In genomic region chr2:25293145-25293544, GRCh38 we compare ENCODE assay signal across 19 cellular contexts. TPM values are rescaled to one million over a fixed set of nuclear protein-coding genes. Genes with fewer than 3 reads are reported as not detected.
A peak's percentile ranks its signal among the peaks of the same experiment; 100 is the strongest.
DNase-seq lines count a peak whose midpoint lies in the region; ATAC-seq and TF ChIP-seq lines count a peak whose summit lies in the region.
"Had no signal": no experiment of that assay in that cellular context is flagged by ENCODE, and none has a peak within 500 bp of the region (broad histone marks: within the 10 kb centered on the region; RNA-seq: fewer than 3 reads in every experiment).

No MANE protein-coding gene starts in this region.

- H3K36me3 Mint-ChIP-seq in natural killer cell: no peaks in the 10 kb centered on the region
- H3K36me3 Mint-ChIP-seq in natural killer cell treated with Interleukin-12 subunit alpha and Interleukin-12 subunit beta and Interleukin-15 and Interleukin-18, amount 100 ng/mL, for 72 hours: no peaks in the 10 kb centered on the region
- H3K36me3 Mint-ChIP-seq in activated CD8-positive, alpha-beta T cell treated with anti-CD3 and anti-CD28 coated beads, Interleukin-2, amount 10 ng/mL, durations not matched to agents 7 days and 5 days (ENCODE audit: low read depth): peaks cover 40% of the 10 kb centered on the region

- no peaks in the 10 kb centered on the region for H3K27me3 Mint-ChIP-seq in natural killer cell (ENCODE audit: low read depth in 2 of 2)
- H3K27me3 Mint-ChIP-seq in natural killer cell treated with Interleukin-12 subunit alpha and Interleukin-12 subunit beta and Interleukin-15 and Interleukin-18, amount 100 ng/mL, for 72 hours: peaks cover 0 to under 1% of the 10 kb centered on the region in 2 donors
- no peaks in the 10 kb centered on the region for H3K27me3 Mint-ChIP-seq in activated CD8-positive, alpha-beta T cell treated with anti-CD3 and anti-CD28 coated beads, Interleukin-2, amount 10 ng/mL, durations not matched to agents 7 days and 5 days (ENCODE audit: low read depth)

- intact Hi-C loops in natural killer cell (cut with micrococcal nuclease): no loop called here
- intact Hi-C loops in left ventricle myocardium superior (cut with micrococcal nuclease): no loop called here

- no peak for DNase-seq in natural killer cell
- no peak for DNase-seq in natural killer cell treated with Interleukin-12 subunit alpha and Interleukin-12 subunit beta and Interleukin-15 and Interleukin-18, amount 100 ng/mL, for 72 hours (ENCODE audit: low spot score)
- no peak for DNase-seq in activated CD8-positive, alpha-beta T cell treated with anti-CD3 and anti-CD28 coated beads, Interleukin-2, amount 10 ng/mL, durations not matched to agents 7 days and 5 days
- DNase-seq in left ventricle myocardium superior: peak; percentile 43
- no peak for DNase-seq in thoracic aorta (ENCODE audit: low spot score)
- DNase-seq in kidney tubule cell (ENCODE audit: low spot score): no peak
- DNase-seq in cortex of kidney (lab: John Stamatoyannopoulos, UW): no peak
- no peak for DNase-seq in NOMO-1 treated with DMSO at 0.1 percent for 48 hours (lab: John Stamatoyannopoulos, UW; ENCODE audit: unreplicated experiment)
- DNase-seq: activated gamma-delta T cell treated with Interleukin-2 at 50 U/mL for 16 hours; AML-193; central memory CD4-positive, alpha-beta T cell; effector CD8-positive, alpha-beta T cell; esophagus squamous epithelium; H9; NCI-H1694 treated with DMSO at 0.1 percent for 48 hours; NCI-H345; small intestine; stimulated activated CD4-positive, alpha-beta T cell treated with anti-CD3 and anti-CD28 coated beads, Interleukin-4, amount 100 ng/mL, for 24 hours had no signal

- H3K9me3 ChIP-seq in thoracic aorta: no peaks in the 10 kb centered on the region
- H3K9me3 ChIP-seq: esophagus squamous epithelium had no signal

- CTCF ChIA-PET in activated CD8-positive, alpha-beta T cell treated with anti-CD3 and anti-CD28 coated beads, Interleukin-2, amount 10 ng/mL, durations not matched to agents 7 days and 5 days (lab: Charles Lee): interaction anchor here (1.0 to 4.7 kb wide), 3 partner anchors 15 to 20 kb away, joined by 3 to 62 read pairs (median 3); no protein-coding TSS in a partner anchor

- H3K4me1 Mint-ChIP-seq in natural killer cell: peaks cover 31 to 37% of the 10 kb centered on the region in 2 donors
- peaks cover 32 to 34% of the 10 kb centered on the region in 2 donors for H3K4me1 Mint-ChIP-seq in natural killer cell treated with Interleukin-12 subunit alpha and Interleukin-12 subunit beta and Interleukin-15 and Interleukin-18, amount 100 ng/mL, for 72 hours (ENCODE audit: low read depth in 2 of 2)
- H3K4me1 Mint-ChIP-seq in activated CD8-positive, alpha-beta T cell treated with anti-CD3 and anti-CD28 coated beads, Interleukin-2, amount 10 ng/mL, durations not matched to agents 7 days and 5 days (ENCODE audit: low read depth): peaks cover 65% of the 10 kb centered on the region

- H3K4me3 ChIP-seq in thoracic aorta: no peak overlapping the region
- H3K4me3 ChIP-seq: esophagus squamous epithelium had no signal

- H3K4me1 ChIP-seq in thoracic aorta (ENCODE audit: control insufficient read depth in 1 of 2, low read depth in 2 of 2): peaks cover 30 to 57% of the 10 kb centered on the region in 2 donors

- H3K9me3 Mint-ChIP-seq in natural killer cell: no peaks in the 10 kb centered on the region
- no peaks in the 10 kb centered on the region for H3K9me3 Mint-ChIP-seq in natural killer cell treated with Interleukin-12 subunit alpha and Interleukin-12 subunit beta and Interleukin-15 and Interleukin-18, amount 100 ng/mL, for 72 hours
- no peaks in the 10 kb centered on the region for H3K9me3 Mint-ChIP-seq in activated CD8-positive, alpha-beta T cell treated with anti-CD3 and anti-CD28 coated beads, Interleukin-2, amount 10 ng/mL, durations not matched to agents 7 days and 5 days (ENCODE audit: insufficient read depth)
- H3K9me3 Mint-ChIP-seq: H9 had no signal

- H3K27ac ChIP-seq in thoracic aorta: peak overlapping the region; percentile 91 to 96
- H3K27ac ChIP-seq: VCaP had no signal

- H3K27me3 ChIP-seq in thoracic aorta (replicated peaks; ENCODE audit: insufficient read depth): no peaks in the 10 kb centered on the region
- H3K27me3 ChIP-seq: esophagus squamous epithelium had no signal

- POLR2A ChIA-PET in activated CD8-positive, alpha-beta T cell treated with anti-CD3 and anti-CD28 coated beads, Interleukin-2, amount 10 ng/mL, durations not matched to agents 7 days and 5 days (lab: Charles Lee): interaction anchor here (1.0 to 4.0 kb wide), 2 partner anchors 12 to 20 kb away, joined by 3 to 31 read pairs; no protein-coding TSS in a partner anchor

- H3K36me3 ChIP-seq in thoracic aorta: no peaks in the 10 kb centered on the region

- no peak overlapping the region for H3K4me3 Mint-ChIP-seq in natural killer cell
- H3K4me3 Mint-ChIP-seq in natural killer cell treated with Interleukin-12 subunit alpha and Interleukin-12 subunit beta and Interleukin-15 and Interleukin-18, amount 100 ng/mL, for 72 hours: no peak overlapping the region
- no peak overlapping the region for H3K4me3 Mint-ChIP-seq in activated CD8-positive, alpha-beta T cell treated with anti-CD3 and anti-CD28 coated beads, Interleukin-2, amount 10 ng/mL, durations not matched to agents 7 days and 5 days
- H3K4me3 Mint-ChIP-seq: H9 had no signal

- TF ChIP-seq CTCF in natural killer cell (IDR thresholded peaks at IDR 0.05) (no peak), thoracic aorta (IDR thresholded peaks at IDR 0.05) (no peak)

- ATAC-seq in natural killer cell (no peak), left ventricle myocardium superior (no peak), thoracic aorta (ENCODE audit: insufficient number of reproducible peaks, low FRiP score, low read depth) (no peak)
- no peak for ATAC-seq in natural killer cell treated with Interleukin-12 subunit alpha and Interleukin-12 subunit beta and Interleukin-15 and Interleukin-18, amount 100 ng/mL, for 72 hours
- ATAC-seq in activated CD8-positive, alpha-beta T cell treated with anti-CD3 and anti-CD28 coated beads, Interleukin-2, amount 10 ng/mL, durations not matched to agents 7 days and 5 days: no peak

- peak overlapping the region; percentile 93 to 94 for H3K27ac Mint-ChIP-seq in natural killer cell
- H3K27ac Mint-ChIP-seq in natural killer cell treated with Interleukin-12 subunit alpha and Interleukin-12 subunit beta and Interleukin-15 and Interleukin-18, amount 100 ng/mL, for 72 hours: no peak overlapping the region
- H3K27ac Mint-ChIP-seq in activated CD8-positive, alpha-beta T cell treated with anti-CD3 and anti-CD28 coated beads, Interleukin-2, amount 10 ng/mL, durations not matched to agents 7 days and 5 days: peak overlapping the region; percentile 41

RNA-seq across cellular contexts. Expression of gene DNMT3A, which starts 48.6 kb away (rescaled TPM):
- total RNA-seq in natural killer cell (10 to 100 TPM; 36.3 to 60.7 (median 45.2) TPM), left ventricle myocardium superior (21.1 TPM), thoracic aorta (10 to 100 TPM; 17.7 to 24.3 TPM)
- 10 to 100 TPM in 1 of 2 donors, 1 to 10 TPM in 1; 8.9 to 32.2 TPM for total RNA-seq in natural killer cell treated with Interleukin-12 subunit alpha and Interleukin-12 subunit beta and Interleukin-15 and Interleukin-18, amount 100 ng/mL, for 72 hours
- total RNA-seq in activated CD8-positive, alpha-beta T cell treated with anti-CD3 and anti-CD28 coated beads, Interleukin-2, amount 10 ng/mL, durations not matched to agents 7 days and 5 days: 10 to 100 TPM; 76.4 to 79.8 TPM

Comparison
In these comparisons a context has a peak if more than half of its experiments do, and no peak if none do; other contexts are left out.
1. H3K27ac Mint-ChIP-seq: peak in natural killer cell (2 of 2) and activated CD8-positive, alpha-beta T cell treated with anti-CD3 and anti-CD28 coated beads, Interleukin-2, amount 10 ng/mL, durations not matched to agents 7 days and 5 days (single experiment); none in natural killer cell treated with Interleukin-12 subunit alpha and Interleukin-12 subunit beta and Interleukin-15 and Interleukin-18, amount 100 ng/mL, for 72 hours (0 of 2).